ENCODE assay signal across 24 cellular contexts in genomic region chr11:83823461-83824025, GRCh38.
DNase-seq lines count a peak whose midpoint lies in the region; ATAC-seq, FAIRE-seq and TF ChIP-seq lines count a peak whose summit lies in the region.
"Had no signal": no experiment of that assay in that cellular context is flagged by ENCODE, and none has a peak within 500 bp of the region (broad histone marks: within the 10 kb centered on the region; RNA-seq: fewer than 3 reads in every experiment).

No MANE protein-coding gene starts in this region.

- no peak for TF ChIP-seq RAD21 in GM12878 (IDR thresholded peaks at IDR 0.05; ENCODE audit: insufficient read depth, low read depth, low read length)

- CTCF ChIA-PET in GM12878 (lab: Yijun Ruan, JAX) = interaction anchor here (1.4 to 2.8 kb wide), 3 partner anchors 13 to 956 kb away, joined by 3 to 15 read pairs (median 7); no protein-coding TSS in a partner anchor

- no peak overlapping the region for H2BK120ac ChIP-seq in mesenchymal stem cell (ENCODE audit: low read depth, low read length)

- intact Hi-C loops in GM12878 (cut with micrococcal nuclease; ENCODE audit: unreplicated experiment) = loop anchor here (5.0 kb wide), 2 partner anchors 916 to 1106 kb away; no protein-coding TSS in a partner anchor

- no peak overlapping the region for H3K23ac ChIP-seq in mesenchymal stem cell (ENCODE audit: low read length in 2 of 2)

- no peak overlapping the region for H2BK12ac ChIP-seq in mesenchymal stem cell (ENCODE audit: low read length in 2 of 2)

- no peak overlapping the region for H3K4ac ChIP-seq in mesenchymal stem cell (ENCODE audit: low read depth in 1 of 2, low read length in 2 of 2)

- no peak for TF ChIP-seq CTCF in GM12878 (IDR thresholded peaks at IDR 0.05 in 2 of 3, conservative IDR thresholded peaks at IDR 0.05 in 1 of 3; ENCODE audit: control insufficient read depth in 2 of 3, extremely low read depth in 1 of 3, insufficient read depth in 1 of 3, low read depth in 3 of 3, low read length in 3 of 3)

- FAIRE-seq in GM12878 (lab: Jason Lieb, UNC) = no peak
- FAIRE-seq: GM12891, GM18507 had no signal

- POLR2A ChIA-PET in GM12878 (lab: Charles Lee) = no interaction called here

- no peak for DNase-seq in GM23248
- no peak for DNase-seq in GM12878 (ENCODE audit: low read depth, low spot score)
- DNase-seq in mesenchymal stem cell = peak; percentile 60
- no peak for DNase-seq in stimulated activated CD4-positive, alpha-beta T cell treated with anti-CD3 and anti-CD28 coated beads, Interleukin-2, amount 100 ng/mL, for 48 hours
- DNase-seq: ACHN; CD8-positive, alpha-beta memory T cell; GOT3; HCEC 1CT; MG63; NCI-H1048; NCI-H1436; NCI-H2029; NCI-H2227 treated with DMSO at 0.1 percent for 48 hours; NCI-H510A; RPMI8226; SHP77 had no signal

- H3K4me1 ChIP-seq in BLaER1 treated with 17β-estradiol and CSF1 and Interleukin-3, amounts not matched to agents 10 nM and 100 nM = peaks cover 9 to 15% (median 10%) of the 10 kb centered on the region in 10 experiments
- H3K4me1 ChIP-seq in GM23248 (ENCODE audit: insufficient read depth) = peaks cover 28% of the 10 kb centered on the region
- H3K4me1 ChIP-seq in GM12878 (ENCODE audit: control insufficient read depth, insufficient read depth, low read length) = no peaks in the 10 kb centered on the region
- no peaks in the 10 kb centered on the region for H3K4me1 ChIP-seq in mesenchymal stem cell (ENCODE audit: control insufficient read depth, insufficient read depth, low read depth, low read length)

- H3K18ac ChIP-seq in mesenchymal stem cell (ENCODE audit: low read depth in 1 of 2, low read length in 2 of 2) = no peak overlapping the region

- H3K79me1 ChIP-seq in mesenchymal stem cell (replicated peaks; ENCODE audit: low read length, poor library complexity, severe bottlenecking) = no peaks in the 10 kb centered on the region

- peaks cover 24% of the 10 kb centered on the region for H3F3A ChIP-seq in GM23248 (ENCODE audit: insufficient read depth)

- no peaks in the 10 kb centered on the region for H3K9me3 ChIP-seq in BLaER1 treated with 17β-estradiol and CSF1 and Interleukin-3, amounts not matched to agents 10 nM and 100 nM (replicated peaks in 1 of 11)
- no peaks in the 10 kb centered on the region for H3K9me3 ChIP-seq in GM23248 (ENCODE audit: low read depth)
- H3K9me3 ChIP-seq in GM12878 (replicated peaks; ENCODE audit: control insufficient read depth, insufficient read depth, low read length) = no peaks in the 10 kb centered on the region
- H3K9me3 ChIP-seq in mesenchymal stem cell (ENCODE audit: control insufficient read depth, low read length) = no peaks in the 10 kb centered on the region
- H3K9me3 ChIP-seq: MG63 had no signal

- H2BK5ac ChIP-seq in mesenchymal stem cell (ENCODE audit: low read depth, low read length, poor library complexity, severe bottlenecking) = no peak overlapping the region

- BruUV-seq in GM12878 (replicated peaks; lab: Mats Ljungman, UMichigan) = no TSS peak

- H2AK5ac ChIP-seq in mesenchymal stem cell (ENCODE audit: low read length, severe bottlenecking) = no peak overlapping the region

- H3K27ac ChIP-seq in BLaER1 treated with 17β-estradiol and CSF1 and Interleukin-3, amounts not matched to agents 10 nM and 100 nM = peak overlapping the region in 1 of 11 experiments; percentile 44; a peak in 1 of 22 replicates
- no peak overlapping the region for H3K27ac ChIP-seq in GM23248
- no peak overlapping the region for H3K27ac ChIP-seq in GM12878 (ENCODE audit: control insufficient read depth, insufficient read depth)
- no peak overlapping the region for H3K27ac ChIP-seq in mesenchymal stem cell (ENCODE audit: low read length, poor library complexity, severe bottlenecking)
- H3K27ac ChIP-seq: C4-2B, PC-9, SK-N-MC had no signal

- H3K14ac ChIP-seq in mesenchymal stem cell (ENCODE audit: low read length in 2 of 2) = no peak overlapping the region

- ATAC-seq in GM12878 = no peak
- ATAC-seq in HG03457 (IDR thresholded peaks at IDR 0.05; ENCODE audit: unreplicated experiment) = no peak
- no peak for ATAC-seq in GM18519 (IDR thresholded peaks at IDR 0.05; ENCODE audit: low FRiP score, unreplicated experiment)

- WGBS in GM23248 (ENCODE audit: low coverage in 1 of 2, low lambda C conversion rate in 2 of 2, missing lambda C conversion rate in 2 of 2), 2 experiments = 56 to 57% methylated on average over 7 of the region's 7 CpGs
- WGBS in GM12878 (ENCODE audit: insufficient coverage, insufficient replicate concordance, low lambda C conversion rate, missing lambda C conversion rate) = 28% methylated on average over 7 of the region's 7 CpGs
- WGBS in mesenchymal stem cell = 26% methylated on average over 6 of the region's 7 CpGs

- H3K79me2 ChIP-seq in GM23248 (ENCODE audit: insufficient read depth) (no peaks in the 10 kb centered on the region), GM12878 (ENCODE audit: control insufficient read depth, insufficient read depth, low read length) (no peaks in the 10 kb centered on the region)

- no peak overlapping the region for H4K91ac ChIP-seq in mesenchymal stem cell (ENCODE audit: low read length)

- no peak overlapping the region for H4K8ac ChIP-seq in mesenchymal stem cell (ENCODE audit: low read length)

- SMC1A ChIA-PET in GM12878 (lab: Charles Lee; ENCODE audit: uncharacterized antibody, unreplicated experiment) = interaction anchor here (0.6 to 1.9 kb wide), 4 partner anchors 12 to 956 kb away, joined by 3 to 7 read pairs (median 4); no protein-coding TSS in a partner anchor

- no peak overlapping the region for H2BK15ac ChIP-seq in mesenchymal stem cell (ENCODE audit: low read depth, poor library complexity, severe bottlenecking)

- no peaks in the 10 kb centered on the region for H4K20me1 ChIP-seq in BLaER1 treated with 17β-estradiol and CSF1 and Interleukin-3, amounts not matched to agents 10 nM and 100 nM
- no peaks in the 10 kb centered on the region for H4K20me1 ChIP-seq in GM23248 (ENCODE audit: insufficient read depth)
- no peaks in the 10 kb centered on the region for H4K20me1 ChIP-seq in GM12878 (ENCODE audit: control insufficient read depth, insufficient read depth)

- peak overlapping the region; percentile 34 to 69 (median 59) for H3K4me2 ChIP-seq in BLaER1 treated with 17β-estradiol and CSF1 and Interleukin-3, amounts not matched to agents 10 nM and 100 nM
- H3K4me2 ChIP-seq in GM23248 (ENCODE audit: unreplicated experiment) (no peak overlapping the region), GM12878 (ENCODE audit: control insufficient read depth, insufficient read depth) (no peak overlapping the region), mesenchymal stem cell (ENCODE audit: low read length, poor library complexity, severe bottlenecking) (no peak overlapping the region)
- H3K4me2 ChIP-seq: PC-9 had no signal

- H2AFZ ChIP-seq in GM23248 (peak overlapping the region; percentile 30), GM12878 (ENCODE audit: control insufficient read depth, low read depth, low read length) (no peak overlapping the region), mesenchymal stem cell (ENCODE audit: low read depth, low read length) (no peak overlapping the region)
- H2AFZ ChIP-seq: PC-9 had no signal

- H3K9me2 ChIP-seq in GM23248 (ENCODE audit: insufficient read depth) = no peaks in the 10 kb centered on the region

- H3K9ac ChIP-seq in BLaER1 treated with 17β-estradiol and CSF1 and Interleukin-3, amounts not matched to agents 10 nM and 100 nM = no peak overlapping the region
- H3K9ac ChIP-seq in GM23248 = no peak overlapping the region
- no peak overlapping the region for H3K9ac ChIP-seq in GM12878 (ENCODE audit: control insufficient read depth, insufficient read depth, low read length)
- no peak overlapping the region for H3K9ac ChIP-seq in mesenchymal stem cell (ENCODE audit: low read length)

- RAD21 ChIA-PET in GM12878 (lab: Charles Lee; ENCODE audit: unreplicated experiment) = no interaction called here

- no peak for TF ChIP-seq EP300 in GM12878 (IDR thresholded peaks at IDR 0.05; ENCODE audit: borderline replicate concordance in 1 of 2, control insufficient read depth in 1 of 2, low read depth in 2 of 2, low read length in 2 of 2)

- no peak for TF ChIP-seq POLR2A in GM12878 (IDR thresholded peaks at IDR 0.05; ENCODE audit: low read depth, low read length)

- H3K27me3 ChIP-seq in BLaER1 treated with 17β-estradiol and CSF1 and Interleukin-3, amounts not matched to agents 10 nM and 100 nM = no peaks in the 10 kb centered on the region
- no peaks in the 10 kb centered on the region for H3K27me3 ChIP-seq in GM23248 (replicated peaks; ENCODE audit: insufficient read depth)
- H3K27me3 ChIP-seq in GM12878 (replicated peaks in 1 of 2; ENCODE audit: control insufficient read depth in 2 of 2, insufficient read depth in 2 of 2, low read length in 1 of 2) = no peaks in the 10 kb centered on the region
- H3K27me3 ChIP-seq in mesenchymal stem cell (ENCODE audit: control insufficient read depth in 1 of 2, insufficient read depth in 1 of 2, low read length in 2 of 2) = no peaks in the 10 kb centered on the region
- H3K27me3 ChIP-seq: MG63 had no signal

- no peak overlapping the region for H3K4me3 ChIP-seq in BLaER1 treated with 17β-estradiol and CSF1 and Interleukin-3, amounts not matched to agents 10 nM and 100 nM
- H3K4me3 ChIP-seq in GM23248 (no peak overlapping the region), GM12878 (no peak overlapping the region), mesenchymal stem cell (ENCODE audit: insufficient read depth in 1 of 2, low read depth in 1 of 2, low read length in 2 of 2) (no peak overlapping the region)
- H3K4me3 ChIP-seq: MG63, PC-9, SK-N-MC had no signal

- H3K36me3 ChIP-seq in BLaER1 treated with 17β-estradiol and CSF1 and Interleukin-3, amounts not matched to agents 10 nM and 100 nM = no peaks in the 10 kb centered on the region
- H3K36me3 ChIP-seq in GM23248 (ENCODE audit: low read depth) (no peaks in the 10 kb centered on the region), GM12878 (ENCODE audit: control insufficient read depth in 2 of 2, insufficient read depth in 2 of 2, low read length in 1 of 2) (no peaks in the 10 kb centered on the region), mesenchymal stem cell (ENCODE audit: control insufficient read depth in 1 of 2, insufficient read depth in 2 of 2, low read depth in 1 of 2, low read length in 2 of 2) (no peaks in the 10 kb centered on the region)
- H3K36me3 ChIP-seq: MG63 had no signal

- in situ Hi-C loops in GM23248 (cut with MboI) = loop anchor here (25.0 kb wide), 2 partner anchors 961 to 1136 kb away; no protein-coding TSS in a partner anchor
- in situ Hi-C loops in GM12878 (cut with MboI) = no loop called here

TF ChIP-seq in GM12878, 131 proteins besides CTCF, POLR2A, EP300 and RAD21 (continues in another document):
- peak; percentile 76; the same call in 1 of the 2 replicates for TF ChIP-seq ZNF24 (IDR thresholded peaks at IDR 0.05)
- no peak for TF ChIP-seq HDGF (IDR thresholded peaks at IDR 0.05)
- no peak for TF ChIP-seq EZH2 (IDR thresholded peaks at IDR 0.05; ENCODE audit: borderline replicate concordance, control insufficient read depth, low read depth, low read length)
- TF ChIP-seq, protein P1, sequence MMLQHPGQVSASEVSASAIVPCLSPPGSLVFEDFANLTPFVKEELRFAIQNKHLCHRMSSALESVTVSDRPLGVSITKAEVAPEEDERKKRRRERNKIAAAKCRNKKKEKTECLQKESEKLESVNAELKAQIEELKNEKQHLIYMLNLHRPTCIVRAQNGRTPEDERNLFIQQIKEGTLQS (IDR thresholded peaks at IDR 0.05; ENCODE audit: borderline replicate concordance, extremely low read depth, low read depth, low read length) = no peak

Comparison
In these comparisons a context has a peak if more than half of its experiments do, and no peak if none do; other contexts are left out.
1. H3K4me2 ChIP-seq: peak in BLaER1 treated with 17β-estradiol and CSF1 and Interleukin-3, amounts not matched to agents 10 nM and 100 nM (11 of 11); none in GM23248 (single experiment), GM12878 (single experiment) and mesenchymal stem cell (single experiment).